ENCODE assay signal across 22 cellular contexts in the genomic region with DNA sequence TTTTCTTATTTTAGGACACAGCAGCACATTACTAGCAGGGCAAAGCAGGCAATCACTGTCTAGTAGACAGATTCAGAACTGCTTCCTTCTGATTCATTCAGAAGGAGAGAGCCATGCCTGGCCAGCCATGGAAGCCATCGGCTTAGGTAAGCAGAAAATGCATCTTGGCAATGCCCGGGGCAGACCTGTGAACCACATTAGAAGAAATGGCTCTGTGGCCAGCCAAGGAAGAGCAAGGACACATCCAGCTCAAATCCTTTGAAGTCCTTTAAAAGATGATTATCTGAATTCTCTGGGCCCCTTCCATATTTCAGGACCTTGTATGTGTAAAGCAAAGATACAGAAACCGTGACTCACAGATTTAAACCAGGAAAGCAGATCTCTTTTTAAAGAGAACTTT.
"Had no signal": no experiment of that assay in that cellular context is flagged by ENCODE, and none has a peak within 500 bp of the region (broad histone marks: within the 10 kb centered on the region; RNA-seq: fewer than 3 reads in every experiment).

No MANE protein-coding gene starts in this region.

- H3K4me2 ChIP-seq: neural progenitor cell had no signal

- H3K27me3 ChIP-seq: dorsolateral prefrontal cortex, gastrocnemius medialis, left lung, neural progenitor cell, sigmoid colon, spleen, suprapubic skin, transverse colon, upper lobe of right lung, uterus had no signal

- H3K36me3 ChIP-seq: gastrocnemius medialis, left lung, neural progenitor cell, sigmoid colon, spleen, suprapubic skin, transverse colon, upper lobe of right lung, uterus had no signal

- H3K4me3 ChIP-seq: dorsolateral prefrontal cortex, gastrocnemius medialis, left lung, neural progenitor cell, psoas muscle, sigmoid colon, spleen, suprapubic skin, transverse colon, upper lobe of right lung, uterus had no signal

- H3K9me3 ChIP-seq: gastrocnemius medialis, left lung, psoas muscle, sigmoid colon, spleen, suprapubic skin, transverse colon, upper lobe of right lung, uterus had no signal

- H2AFZ ChIP-seq: neural progenitor cell had no signal

- H3K27ac ChIP-seq: dorsolateral prefrontal cortex, gastrocnemius medialis, left lung, neural progenitor cell, psoas muscle, sigmoid colon, spleen, suprapubic skin, transverse colon, upper lobe of right lung, uterus had no signal

- DNase-seq: dorsolateral prefrontal cortex; effector CD4-positive, alpha-beta T cell; foreskin fibroblast; gastrocnemius medialis; head of caudate nucleus; kidney; left lung; mesenchymal stem cell; midbrain; naive thymus-derived CD4-positive, alpha-beta T cell; nucleus accumbens; posterior cingulate gyrus; psoas muscle; right cardiac atrium; sigmoid colon; spleen; stimulated activated CD4-positive, alpha-beta T cell treated with anti-CD3 and anti-CD28 coated beads, Interleukin-4, amount 100 ng/mL, for 4 hours; transverse colon; upper lobe of right lung; uterus had no signal

- H3K4me1 ChIP-seq: gastrocnemius medialis, left lung, psoas muscle, sigmoid colon, spleen, suprapubic skin, transverse colon, upper lobe of right lung, uterus had no signal

- H3K9ac ChIP-seq: neural progenitor cell had no signal
